In the genomic region with DNA sequence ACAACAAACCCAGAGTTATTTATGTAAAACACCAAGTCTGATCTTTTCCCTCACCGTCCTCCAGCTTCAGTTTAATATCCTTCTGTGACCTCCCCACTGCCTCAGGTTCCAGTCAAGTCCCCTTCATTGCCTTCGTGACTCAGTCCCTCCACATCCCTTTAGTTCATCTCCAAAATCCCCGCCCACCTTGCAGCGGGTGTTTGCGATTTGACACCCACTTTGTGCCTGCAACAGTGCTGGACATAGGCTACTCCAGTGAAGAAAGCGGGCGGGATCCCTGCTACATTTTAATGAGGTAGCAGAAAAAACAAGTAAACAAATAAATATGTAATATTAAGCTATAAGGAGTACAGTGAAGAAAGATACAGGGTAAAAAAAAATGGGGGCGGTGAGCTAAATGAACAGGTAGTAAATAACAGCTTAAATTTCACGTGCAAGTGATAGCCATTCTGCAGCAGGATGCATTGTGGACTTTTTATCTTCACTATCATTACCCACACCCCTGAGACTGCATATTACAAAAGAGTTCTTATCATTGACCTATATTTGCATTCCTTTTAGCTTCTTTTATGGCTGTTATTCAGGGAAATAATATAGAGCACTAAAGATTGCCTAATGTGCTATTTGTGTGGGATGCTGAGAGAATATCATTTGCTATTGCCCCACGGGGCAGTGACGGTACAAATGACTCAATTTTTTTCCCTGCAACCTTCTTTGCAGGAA, we compare ENCODE assay signal across 1 cellular context.
TF ChIP-seq lines count a peak whose summit lies in the region.

No MANE protein-coding gene starts in this region.

TF ChIP-seq in GM23338, 12 proteins besides CTCF, POLR2A, EP300 and RAD21 (continued from another document):
- no peak for TF ChIP-seq ZNF462 (CRISPR knock-in tag; IDR thresholded peaks at IDR 0.05)
